10 cellular contexts compared by ENCODE assay signal in the genomic region with DNA sequence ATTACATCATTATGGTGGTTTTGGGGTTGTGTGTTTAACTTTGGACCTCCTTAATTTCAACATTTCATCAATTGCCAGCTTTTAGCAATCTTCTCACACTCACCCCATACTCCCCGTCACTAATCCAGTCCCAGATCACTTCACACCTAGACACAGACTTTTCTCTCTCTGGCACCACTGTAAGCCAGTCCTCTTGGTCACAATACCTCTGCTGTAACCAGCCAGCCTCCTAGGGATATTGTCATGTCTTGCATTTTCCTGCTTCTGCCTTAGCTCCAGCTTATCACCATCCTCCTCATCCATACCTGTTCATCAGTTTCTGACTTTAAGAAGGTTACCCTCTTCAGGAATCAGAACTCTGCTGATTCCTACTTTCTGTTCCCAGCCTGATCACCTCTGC. TPM values are rescaled to one million over a fixed set of nuclear protein-coding genes. Genes with fewer than 3 reads are reported as not detected.
A peak's percentile ranks its signal among the peaks of the same experiment; 100 is the strongest.
DNase-seq lines count a peak whose midpoint lies in the region; ATAC-seq and TF ChIP-seq lines count a peak whose summit lies in the region.
"Had no signal": no experiment of that assay in that cellular context is flagged by ENCODE, and none has a peak within 500 bp of the region (broad histone marks: within the 10 kb centered on the region; RNA-seq: fewer than 3 reads in every experiment).

No MANE protein-coding gene starts in this region.

- POLR2A ChIA-PET in MCF 10A (lab: Yijun Ruan, JAX) = interaction anchor here (0.7 kb wide), 1 partner anchor 12 kb away, joined by 3 read pairs; no protein-coding TSS in a partner anchor
- POLR2A ChIA-PET in activated CD4-positive, alpha-beta memory T cell treated with anti-CD3 and anti-CD28 coated beads for 36 hours (lab: Charles Lee) = interaction anchor here (4.5 kb wide), 1 partner anchor 9 kb away, joined by 35 read pairs; no protein-coding TSS in a partner anchor

- dilution Hi-C loops in mammary epithelial cell (cut with HindIII; ENCODE audit: low sequenced_read_pairs) = no loop called here

- H3K4me1 ChIP-seq in mammary epithelial cell (ENCODE audit: insufficient read depth, low read length) (peaks cover 14% of the 10 kb centered on the region), mesenchymal stem cell (ENCODE audit: control insufficient read depth, insufficient read depth, low read depth, low read length) (peaks cover 2% of the 10 kb centered on the region)

- H4K8ac ChIP-seq in mesenchymal stem cell (ENCODE audit: low read length) = no peak overlapping the region

- H3K27me3 Mint-ChIP-seq in MCF 10A (ENCODE audit: insufficient read depth, unreplicated experiment) = no peaks in the 10 kb centered on the region
- no peaks in the 10 kb centered on the region for H3K27me3 Mint-ChIP-seq in activated CD4-positive, alpha-beta memory T cell treated with anti-CD3 and anti-CD28 coated beads for 36 hours
- peaks cover 24% of the 10 kb centered on the region for H3K27me3 Mint-ChIP-seq in type B pancreatic cell

- H3K18ac ChIP-seq in mesenchymal stem cell (ENCODE audit: low read depth in 1 of 2, low read length in 2 of 2) = no peak overlapping the region

- no peak overlapping the region for H3K4me2 ChIP-seq in mammary epithelial cell (ENCODE audit: insufficient read depth, low read depth, low read length)
- no peak overlapping the region for H3K4me2 ChIP-seq in mesenchymal stem cell (ENCODE audit: low read length, poor library complexity, severe bottlenecking)

- H2BK12ac ChIP-seq in mesenchymal stem cell (ENCODE audit: low read length in 2 of 2) = peak overlapping the region in 1 of 2 experiments; percentile 52

- no peak overlapping the region for H3K4ac ChIP-seq in mesenchymal stem cell (ENCODE audit: low read depth in 1 of 2, low read length in 2 of 2)

- TF ChIP-seq CTCF in MCF 10A (IDR thresholded peaks at IDR 0.05; ENCODE audit: unreplicated experiment) (no peak), mammary epithelial cell (conservative IDR thresholded peaks at IDR 0.05 in 1 of 2, IDR thresholded peaks at IDR 0.05 in 1 of 2; ENCODE audit: extremely low read depth in 1 of 2, insufficient read depth in 1 of 2, low read depth in 1 of 2, low read length in 2 of 2) (no peak), type B pancreatic cell (conservative IDR thresholded peaks at IDR 0.05) (no peak)

- H2AK5ac ChIP-seq in mesenchymal stem cell (ENCODE audit: low read length, severe bottlenecking) = no peak overlapping the region

- peak overlapping the region; percentile 58 for H4K91ac ChIP-seq in mesenchymal stem cell (ENCODE audit: low read length)

- H3K9me3 ChIP-seq in mammary epithelial cell (replicated peaks; ENCODE audit: insufficient read depth, low read length) (no peaks in the 10 kb centered on the region), mesenchymal stem cell (ENCODE audit: control insufficient read depth, low read length) (no peaks in the 10 kb centered on the region)
- H3K9me3 ChIP-seq: tibial nerve had no signal

- CTCF ChIA-PET in MCF 10A (lab: Yijun Ruan, JAX) (no interaction called here), mammary epithelial cell (lab: Charles Lee; ENCODE audit: low non-redundant PET) (no interaction called here)
- CTCF ChIA-PET in activated CD4-positive, alpha-beta memory T cell treated with anti-CD3 and anti-CD28 coated beads for 36 hours (lab: Charles Lee) = no interaction called here

- H4K20me1 ChIP-seq in mammary epithelial cell (ENCODE audit: insufficient read depth, low read length) = no peaks in the 10 kb centered on the region

- no peak for DNase-seq in MCF 10A (ENCODE audit: unreplicated experiment)
- DNase-seq in mammary epithelial cell = no peak
- no peak for DNase-seq in activated CD4-positive, alpha-beta memory T cell treated with anti-CD3 and anti-CD28 coated beads for 36 hours
- no peak for DNase-seq in mesenchymal stem cell
- no peak for DNase-seq in type B pancreatic cell (ENCODE audit: extremely low spot score, unreplicated experiment)
- DNase-seq in kidney glomerular epithelial cell (lab: John Stamatoyannopoulos, UW) = no peak
- no peak for DNase-seq in GM19240 (ENCODE audit: insufficient read length, low spot score)
- DNase-seq: foreskin melanocyte had no signal

- no peak overlapping the region for H3K27ac ChIP-seq in mammary epithelial cell (ENCODE audit: insufficient read depth, low read depth, low read length)
- no peak overlapping the region for H3K27ac ChIP-seq in mesenchymal stem cell (ENCODE audit: low read length, poor library complexity, severe bottlenecking)

- H3K36me3 Mint-ChIP-seq in MCF 10A (ENCODE audit: insufficient read depth, unreplicated experiment) (peaks cover 5% of the 10 kb centered on the region), type B pancreatic cell (no peaks in the 10 kb centered on the region)
- peaks cover 26% of the 10 kb centered on the region for H3K36me3 Mint-ChIP-seq in activated CD4-positive, alpha-beta memory T cell treated with anti-CD3 and anti-CD28 coated beads for 36 hours

- H3K36me3 ChIP-seq in mammary epithelial cell (ENCODE audit: insufficient read depth, low read length) (no peaks in the 10 kb centered on the region), mesenchymal stem cell (ENCODE audit: control insufficient read depth in 1 of 2, insufficient read depth in 2 of 2, low read depth in 1 of 2, low read length in 2 of 2) (no peaks in the 10 kb centered on the region)
- H3K36me3 ChIP-seq: tibial nerve had no signal

- BruUV-seq in MCF 10A (replicated peaks; lab: Mats Ljungman, UMichigan) = no TSS peak
- BruUV-seq in mammary epithelial cell (replicated peaks; lab: Mats Ljungman, UMichigan) = no TSS peak

- H3K4me1 Mint-ChIP-seq in MCF 10A (ENCODE audit: insufficient read depth, unreplicated experiment) (peaks cover 2% of the 10 kb centered on the region), type B pancreatic cell (ENCODE audit: unreplicated experiment) (peaks cover 19% of the 10 kb centered on the region)
- H3K4me1 Mint-ChIP-seq in activated CD4-positive, alpha-beta memory T cell treated with anti-CD3 and anti-CD28 coated beads for 36 hours (ENCODE audit: low read depth) = peaks cover 46% of the 10 kb centered on the region

- in situ Hi-C loops in mammary epithelial cell (cut with MboI; ENCODE audit: low sequenced_read_pairs in 2 of 2) = loop anchor here in 1 of 2 donors (5.0 kb wide), 2 partner anchors 69 to 109 kb away; no protein-coding TSS in a partner anchor

- no peak overlapping the region for H3K9ac ChIP-seq in mammary epithelial cell (ENCODE audit: insufficient read depth, low read length)
- no peak overlapping the region for H3K9ac ChIP-seq in mesenchymal stem cell (ENCODE audit: low read length)

- peak overlapping the region; percentile 2 for H3K4me3 Mint-ChIP-seq in MCF 10A (ENCODE audit: unreplicated experiment)
- peak overlapping the region; percentile 79 for H3K4me3 Mint-ChIP-seq in activated CD4-positive, alpha-beta memory T cell treated with anti-CD3 and anti-CD28 coated beads for 36 hours
- H3K4me3 Mint-ChIP-seq in type B pancreatic cell = peak overlapping the region; percentile 33

- H3K27me3 ChIP-seq in mammary epithelial cell (ENCODE audit: insufficient read depth, low read length) = no peaks in the 10 kb centered on the region
- H3K27me3 ChIP-seq in mesenchymal stem cell (ENCODE audit: control insufficient read depth in 1 of 2, insufficient read depth in 1 of 2, low read length in 2 of 2) = no peaks in the 10 kb centered on the region
- H3K27me3 ChIP-seq: tibial nerve had no signal

- peaks cover 32% of the 10 kb centered on the region for H3K79me2 ChIP-seq in mammary epithelial cell (ENCODE audit: insufficient read depth, low read length)

- H2BK5ac ChIP-seq in mesenchymal stem cell (ENCODE audit: low read depth, low read length, poor library complexity, severe bottlenecking) = no peak overlapping the region

- no peak overlapping the region for H3K4me3 ChIP-seq in mammary epithelial cell (replicated peaks in 1 of 3; ENCODE audit: insufficient read depth in 1 of 3, low read depth in 2 of 3, low read length in 3 of 3)
- no peak overlapping the region for H3K4me3 ChIP-seq in mesenchymal stem cell (ENCODE audit: insufficient read depth in 1 of 2, low read depth in 1 of 2, low read length in 2 of 2)

- 100% methylated on average over 1 of the region's 1 CpG for WGBS in mammary epithelial cell (ENCODE audit: low coverage, missing lambda C conversion rate)
- WGBS in mesenchymal stem cell = 86% methylated on average over 1 of the region's 1 CpG

- ATAC-seq in GM21737 (IDR thresholded peaks at IDR 0.05; ENCODE audit: unreplicated experiment) = no peak

- H3K9me3 Mint-ChIP-seq in MCF 10A (ENCODE audit: unreplicated experiment) = no peaks in the 10 kb centered on the region
- H3K9me3 Mint-ChIP-seq in activated CD4-positive, alpha-beta memory T cell treated with anti-CD3 and anti-CD28 coated beads for 36 hours = no peaks in the 10 kb centered on the region
- H3K9me3 Mint-ChIP-seq in type B pancreatic cell = peaks cover 6% of the 10 kb centered on the region

- H3K14ac ChIP-seq in mesenchymal stem cell (ENCODE audit: low read length in 2 of 2) = no peak overlapping the region

- no peak overlapping the region for H2BK15ac ChIP-seq in mesenchymal stem cell (ENCODE audit: low read depth, poor library complexity, severe bottlenecking)

- no peak overlapping the region for H2AFZ ChIP-seq in mammary epithelial cell (ENCODE audit: low read depth, low read length)
- H2AFZ ChIP-seq in mesenchymal stem cell (ENCODE audit: low read depth, low read length) = no peak overlapping the region

- H3K23ac ChIP-seq in mesenchymal stem cell (ENCODE audit: low read length in 2 of 2) = no peak overlapping the region

- no peak overlapping the region for H2BK120ac ChIP-seq in mesenchymal stem cell (ENCODE audit: low read depth, low read length)

- no peaks in the 10 kb centered on the region for H3K79me1 ChIP-seq in mesenchymal stem cell (replicated peaks; ENCODE audit: low read length, poor library complexity, severe bottlenecking)

- no peak overlapping the region for H3K27ac Mint-ChIP-seq in MCF 10A (ENCODE audit: low read depth, unreplicated experiment)
- peak overlapping the region; percentile 54 for H3K27ac Mint-ChIP-seq in activated CD4-positive, alpha-beta memory T cell treated with anti-CD3 and anti-CD28 coated beads for 36 hours
- H3K27ac Mint-ChIP-seq in type B pancreatic cell = peak overlapping the region; percentile 16

- intact Hi-C loops in MCF 10A (cut with micrococcal nuclease) = loop anchor here (5.0 kb wide), 1 partner anchor 119 kb away; no protein-coding TSS in a partner anchor
- intact Hi-C loops in mammary epithelial cell (cut with micrococcal nuclease) = loop anchor here (5.0 to 10.0 kb wide), 2 partner anchors 41 to 752 kb away; partner anchors contain the start of gene PGAP1
- intact Hi-C loops in activated CD4-positive, alpha-beta memory T cell treated with anti-CD3 and anti-CD28 coated beads for 36 hours (cut with micrococcal nuclease) = loop anchor here (10.0 kb wide), 2 partner anchors 752 to 1282 kb away; partner anchors contain the start of genes COQ10B and PGAP1

RNA-seq across cellular contexts. Expression of gene STK17B, which starts 1.6 kb away (rescaled TPM):
- total RNA-seq in MCF 10A (2022) (17.1 and 20.7 TPM in 2 replicates), mammary epithelial cell (10 to 100 TPM in 1 of 2 donors, 1 to 10 TPM in 1; 5.7 to 11.6 TPM), type B pancreatic cell (ENCODE audit: low replicate concordance) (20.0 and 27.2 TPM in 2 replicates)
- 4.3 TPM for polyA plus RNA-seq in mammary epithelial cell
- polyA minus RNA-seq in mammary epithelial cell = 3.7 TPM
- 100 to 1,000 TPM; 175 to 176 TPM for total RNA-seq in activated CD4-positive, alpha-beta memory T cell treated with anti-CD3 and anti-CD28 coated beads for 36 hours
- polyA plus RNA-seq in mesenchymal stem cell (2013, experiment 1 of 2) = 31.0 TPM
- polyA plus RNA-seq in mesenchymal stem cell (2013, experiment 2 of 2) = 33.9 TPM

Comparison
In these comparisons a context has a peak if more than half of its experiments do, and no peak if none do; other contexts are left out.
1. H3K4me3 Mint-ChIP-seq: peak in every context shown above with its lines; median percentile 79 in activated CD4-positive, alpha-beta memory T cell treated with anti-CD3 and anti-CD28 coated beads for 36 hours; 33 in type B pancreatic cell; 2 in MCF 10A.